In the genomic region with DNA sequence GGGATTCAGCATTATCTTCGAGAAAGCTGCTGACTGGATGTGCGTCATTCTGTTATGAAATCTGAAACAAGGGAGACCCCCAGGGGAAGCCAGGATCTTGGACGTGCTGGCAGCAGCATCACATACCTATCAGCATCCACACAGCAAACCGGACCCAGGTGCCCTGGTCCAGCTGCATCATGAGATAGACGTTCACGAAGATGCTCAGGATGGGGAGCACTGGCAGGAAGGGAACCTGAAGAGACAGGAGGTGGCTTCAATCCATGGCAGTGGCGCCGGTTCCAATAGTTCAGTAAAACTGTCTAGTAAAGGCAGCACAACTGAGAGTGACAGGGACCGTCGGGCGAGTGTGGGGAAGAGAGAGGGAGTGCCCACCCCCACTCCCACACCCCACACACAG, we compare ENCODE assay signal across 29 cellular contexts.
"Had no signal": no experiment of that assay in that cellular context is flagged by ENCODE, and none has a peak within 500 bp of the region (broad histone marks: within the 10 kb centered on the region; RNA-seq: fewer than 3 reads in every experiment).

No MANE protein-coding gene starts in this region.

- H3K36me3 ChIP-seq: uterus had no signal

- DNase-seq: cortex of kidney; effector memory CD8-positive, alpha-beta T cell; hypothalamus; immature natural killer cell; islet precursor cell; kidney glomerular epithelial cell; left colon; left ventricle myocardium superior; lower lobe of right lung; mucosa of descending colon; naive B cell; stimulated activated CD4-positive, alpha-beta T cell treated with anti-CD3 and anti-CD28 coated beads, Interleukin-2, amount 100 ng/mL, for 24 hours; stimulated activated CD4-positive, alpha-beta T cell treated with anti-CD3 and anti-CD28 coated beads, Interleukin-4, amount 100 ng/mL, for 24 hours; stimulated activated naive CD4-positive, alpha-beta T cell treated with Interleukin-2 at 50 U/mL for 16 hours; stomach; uterus had no signal

- H3K4me1 Mint-ChIP-seq: immature natural killer cell, naive B cell, neural crest cell had no signal

- H3K9me3 ChIP-seq: lower lobe of right lung, mucosa of descending colon, neutrophil, prostate gland, right atrium auricular region, stomach, tibial nerve, upper lobe of right lung, uterus had no signal

- H3K4me3 Mint-ChIP-seq: effector memory CD8-positive, alpha-beta T cell; immature natural killer cell; naive B cell; natural killer cell treated with Interleukin-12 subunit alpha and Interleukin-12 subunit beta and Interleukin-15 and Interleukin-18, amount 100 ng/mL, for 72 hours; neural crest cell; stimulated activated effector memory CD8-positive, alpha-beta T cell treated with anti-CD3 and anti-CD28 coated beads, Interleukin-12 subunit alpha, Interleukin-12 subunit beta, amount 100 ng/mL, for 72 hours had no signal

- H3K27ac Mint-ChIP-seq: effector memory CD8-positive, alpha-beta T cell; natural killer cell treated with Interleukin-12 subunit alpha and Interleukin-12 subunit beta and Interleukin-15 and Interleukin-18, amount 100 ng/mL, for 72 hours; stimulated activated effector memory CD8-positive, alpha-beta T cell treated with anti-CD3 and anti-CD28 coated beads, Interleukin-12 subunit alpha, Interleukin-12 subunit beta, amount 100 ng/mL, for 72 hours had no signal

- H3K27ac ChIP-seq: epithelial cell of prostate, lower lobe of right lung, neutrophil, parathyroid adenoma, prostate gland, right atrium auricular region, stomach, tibial nerve, upper lobe of right lung, uterus had no signal

- H3K4me1 ChIP-seq: lower lobe of right lung, parathyroid adenoma, prostate gland, right atrium auricular region, upper lobe of right lung had no signal

- ATAC-seq: effector memory CD8-positive, alpha-beta T cell; esophagus mucosa; left colon; left ventricle myocardium superior; lower lobe of right lung; mucosa of descending colon; natural killer cell treated with Interleukin-12 subunit alpha and Interleukin-12 subunit beta and Interleukin-15 and Interleukin-18, amount 100 ng/mL, for 72 hours; sciatic nerve; stimulated activated effector memory CD8-positive, alpha-beta T cell treated with anti-CD3 and anti-CD28 coated beads, Interleukin-12 subunit alpha, Interleukin-12 subunit beta, amount 100 ng/mL, for 72 hours; upper lobe of right lung had no signal

- H3K27me3 Mint-ChIP-seq: effector memory CD8-positive, alpha-beta T cell; naive B cell; natural killer cell treated with Interleukin-12 subunit alpha and Interleukin-12 subunit beta and Interleukin-15 and Interleukin-18, amount 100 ng/mL, for 72 hours had no signal

- H3K27me3 ChIP-seq: neutrophil, right atrium auricular region, stomach, tibial nerve, upper lobe of right lung, uterus had no signal

- H3K9me3 Mint-ChIP-seq: effector memory CD8-positive, alpha-beta T cell; immature natural killer cell; naive B cell; natural killer cell treated with Interleukin-12 subunit alpha and Interleukin-12 subunit beta and Interleukin-15 and Interleukin-18, amount 100 ng/mL, for 72 hours; neural crest cell; stimulated activated effector memory CD8-positive, alpha-beta T cell treated with anti-CD3 and anti-CD28 coated beads, Interleukin-12 subunit alpha, Interleukin-12 subunit beta, amount 100 ng/mL, for 72 hours had no signal

- H3K4me3 ChIP-seq: lower lobe of right lung, mucosa of descending colon, prostate gland, right atrium auricular region, smooth muscle cell, stomach, tibial nerve, upper lobe of right lung, uterus had no signal
